16 cellular contexts compared by ENCODE assay signal in the genomic region with DNA sequence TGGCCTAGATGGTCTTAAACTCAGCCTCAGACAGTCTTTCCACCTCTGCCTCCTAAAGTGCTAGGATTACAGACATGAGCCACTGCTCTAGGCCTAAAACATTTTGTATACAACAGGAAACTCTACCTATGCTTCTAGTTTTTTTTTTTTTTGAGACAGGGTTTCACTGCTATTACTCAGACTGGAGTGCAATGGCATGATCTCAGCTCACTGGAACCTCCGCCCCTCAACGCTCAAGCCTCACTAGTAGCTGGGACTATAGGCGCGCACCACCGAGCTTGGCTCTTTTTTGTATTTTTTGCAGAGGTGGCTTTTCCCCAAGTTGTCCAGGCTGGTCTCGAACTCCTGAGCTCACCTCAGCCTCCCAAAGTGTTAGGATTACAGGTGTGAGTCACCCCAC. TPM values are rescaled to one million over a fixed set of nuclear protein-coding genes. Genes with fewer than 3 reads are reported as not detected.
A peak's percentile ranks its signal among the peaks of the same experiment; 100 is the strongest.
DNase-seq lines count a peak whose midpoint lies in the region; ATAC-seq and TF ChIP-seq lines count a peak whose summit lies in the region.
"Had no signal": no experiment of that assay in that cellular context is flagged by ENCODE, and none has a peak within 500 bp of the region (broad histone marks: within the 10 kb centered on the region; RNA-seq: fewer than 3 reads in every experiment).

No MANE protein-coding gene starts in this region.

- DNase-seq in natural killer cell treated with Interleukin-12 subunit alpha and Interleukin-12 subunit beta and Interleukin-15 and Interleukin-18, amount 100 ng/mL, for 72 hours (ENCODE audit: low spot score) = no peak
- DNase-seq in natural killer cell (no peak), RWPE1 (ENCODE audit: low spot score) (no peak), chondrocyte (ENCODE audit: low spot score) (no peak), type B pancreatic cell (ENCODE audit: extremely low spot score, unreplicated experiment) (no peak), HUDEP-2 (lab: John Stamatoyannopoulos, UW; ENCODE audit: unreplicated experiment in 76 of 76) (no peak), NCI-H2196 (lab: John Stamatoyannopoulos, UW; ENCODE audit: unreplicated experiment) (no peak), DMS 273 (lab: John Stamatoyannopoulos, UW; ENCODE audit: unreplicated experiment) (no peak)
- DNase-seq: anterior cingulate cortex, glutamatergic neuron, immature natural killer cell, mammary epithelial cell, MM.1S, NCI-H2029 treated with DMSO at 0.1 percent for 48 hours, NCI-H524 treated with DMSO at 0.1 percent for 48 hours had no signal

- H3K9me3 Mint-ChIP-seq in natural killer cell treated with Interleukin-12 subunit alpha and Interleukin-12 subunit beta and Interleukin-15 and Interleukin-18, amount 100 ng/mL, for 72 hours = no peaks in the 10 kb centered on the region
- H3K9me3 Mint-ChIP-seq in natural killer cell = no peaks in the 10 kb centered on the region
- no peaks in the 10 kb centered on the region for H3K9me3 Mint-ChIP-seq in chondrocyte (ENCODE audit: low read depth)
- no peaks in the 10 kb centered on the region for H3K9me3 Mint-ChIP-seq in type B pancreatic cell
- H3K9me3 Mint-ChIP-seq: immature natural killer cell had no signal

- TF ChIP-seq CTCF in natural killer cell (IDR thresholded peaks at IDR 0.05) (no peak), RWPE1 (conservative IDR thresholded peaks at IDR 0.05; ENCODE audit: low read depth) (no peak), chondrocyte (IDR thresholded peaks at IDR 0.05) (no peak), type B pancreatic cell (conservative IDR thresholded peaks at IDR 0.05) (no peak)

- H3K27ac ChIP-seq in RWPE1 = peak overlapping the region; percentile 36; the same call in 1 of the 2 replicates
- H3K27ac ChIP-seq: coronary artery had no signal

- H3K4me1 Mint-ChIP-seq in natural killer cell treated with Interleukin-12 subunit alpha and Interleukin-12 subunit beta and Interleukin-15 and Interleukin-18, amount 100 ng/mL, for 72 hours (ENCODE audit: low read depth in 2 of 2) = peaks cover 51 to 60% of the 10 kb centered on the region in 2 donors
- H3K4me1 Mint-ChIP-seq in natural killer cell (peaks cover 44 to 59% of the 10 kb centered on the region in 2 donors), chondrocyte (ENCODE audit: low read depth) (peaks cover 44% of the 10 kb centered on the region), type B pancreatic cell (ENCODE audit: unreplicated experiment) (peaks cover 19% of the 10 kb centered on the region)

- intact Hi-C loops in natural killer cell (cut with micrococcal nuclease) = loop anchor here (10.0 kb wide), 3 partner anchors 625 to 815 kb away; a partner anchor contains a TSS

- H3K4me3 Mint-ChIP-seq in natural killer cell treated with Interleukin-12 subunit alpha and Interleukin-12 subunit beta and Interleukin-15 and Interleukin-18, amount 100 ng/mL, for 72 hours = peak overlapping the region; percentile 6
- H3K4me3 Mint-ChIP-seq in natural killer cell = no peak overlapping the region
- no peak overlapping the region for H3K4me3 Mint-ChIP-seq in chondrocyte (ENCODE audit: unreplicated experiment)
- no peak overlapping the region for H3K4me3 Mint-ChIP-seq in type B pancreatic cell

- no peaks in the 10 kb centered on the region for H3K27me3 Mint-ChIP-seq in natural killer cell treated with Interleukin-12 subunit alpha and Interleukin-12 subunit beta and Interleukin-15 and Interleukin-18, amount 100 ng/mL, for 72 hours
- no peaks in the 10 kb centered on the region for H3K27me3 Mint-ChIP-seq in natural killer cell (ENCODE audit: low read depth in 2 of 2)
- no peaks in the 10 kb centered on the region for H3K27me3 Mint-ChIP-seq in chondrocyte (ENCODE audit: low read depth)
- no peaks in the 10 kb centered on the region for H3K27me3 Mint-ChIP-seq in type B pancreatic cell

- H3K36me3 Mint-ChIP-seq in natural killer cell treated with Interleukin-12 subunit alpha and Interleukin-12 subunit beta and Interleukin-15 and Interleukin-18, amount 100 ng/mL, for 72 hours = peaks cover 58% of the 10 kb centered on the region
- H3K36me3 Mint-ChIP-seq in natural killer cell (peaks cover 26% of the 10 kb centered on the region), chondrocyte (ENCODE audit: low read depth) (peaks cover 63% of the 10 kb centered on the region), type B pancreatic cell (peaks cover 63% of the 10 kb centered on the region)

- CTCF ChIA-PET in RWPE1 (lab: Yijun Ruan, JAX) = interaction anchor here (0.6 kb wide), 1 partner anchor 347 kb away, joined by 3 read pairs; no protein-coding TSS in a partner anchor

- H3K27ac Mint-ChIP-seq in natural killer cell treated with Interleukin-12 subunit alpha and Interleukin-12 subunit beta and Interleukin-15 and Interleukin-18, amount 100 ng/mL, for 72 hours = no peak overlapping the region
- H3K27ac Mint-ChIP-seq in natural killer cell (no peak overlapping the region), chondrocyte (ENCODE audit: unreplicated experiment) (peak overlapping the region; percentile 82), type B pancreatic cell (peak overlapping the region; percentile 51)

- ATAC-seq in natural killer cell treated with Interleukin-12 subunit alpha and Interleukin-12 subunit beta and Interleukin-15 and Interleukin-18, amount 100 ng/mL, for 72 hours = no peak
- ATAC-seq in natural killer cell = no peak

- POLR2A ChIA-PET in RWPE1 (lab: Yijun Ruan, JAX; ENCODE audit: low non-redundant PET) = no interaction called here

RNA-seq across cellular contexts. Expression of a gene that starts 5.4 kb away (rescaled TPM):
- 100 to 1,000 TPM; 337 to 473 TPM for total RNA-seq in natural killer cell treated with Interleukin-12 subunit alpha and Interleukin-12 subunit beta and Interleukin-15 and Interleukin-18, amount 100 ng/mL, for 72 hours
- total RNA-seq in natural killer cell = 100 to 1,000 TPM; 272 to 308 (median 308) TPM
- 164 to 241 TPM (median 237 TPM) in 3 replicates for total RNA-seq in chondrocyte
- 238 and 252 TPM in 2 replicates for total RNA-seq in type B pancreatic cell (ENCODE audit: low replicate concordance)

RNA-seq across cellular contexts. Expression of a gene that starts 26.7 kb away (rescaled TPM):
- total RNA-seq in natural killer cell treated with Interleukin-12 subunit alpha and Interleukin-12 subunit beta and Interleukin-15 and Interleukin-18, amount 100 ng/mL, for 72 hours = 100 to 1,000 TPM; 150 to 167 TPM
- 100 to 1,000 TPM; 135 to 189 (median 136) TPM for total RNA-seq in natural killer cell
- total RNA-seq in chondrocyte = 85.2 to 92.1 TPM (median 88.6 TPM) in 3 replicates
- total RNA-seq in type B pancreatic cell (ENCODE audit: low replicate concordance) = 80.0 and 94.8 TPM in 2 replicates

Comparison
In these comparisons a context has a peak if more than half of its experiments do, and no peak if none do; other contexts are left out.
1. H3K27ac Mint-ChIP-seq: peak in chondrocyte (single experiment) and type B pancreatic cell (single experiment); none in natural killer cell treated with Interleukin-12 subunit alpha and Interleukin-12 subunit beta and Interleukin-15 and Interleukin-18, amount 100 ng/mL, for 72 hours (0 of 2) and natural killer cell (0 of 2).